In genomic region chr16:57482845-57483545, GRCh38 we compare ENCODE assay signal across 1 cellular context.
TF ChIP-seq lines count a peak whose summit lies in the region.

No MANE protein-coding gene starts in this region.

TF ChIP-seq in HepG2, 621 proteins besides CTCF, POLR2A, EP300 and RAD21 (continued from another document and continues in another):
- TF ChIP-seq FUBP1 (CRISPR knock-in tag; IDR thresholded peaks at IDR 0.05; ENCODE audit: borderline replicate concordance) (peak; percentile 47; the same call in 1 of the 2 replicates), ATF3 (CRISPR knock-in tag; IDR thresholded peaks at IDR 0.05) (peak; percentile 50; the same call in 1 of the 2 replicates), ZNF142 (CRISPR knock-in tag; IDR thresholded peaks at IDR 0.05) (0 out of 2 replicates have a peak, but pooled peaks have one; percentile 34), KLF13 (CRISPR knock-in tag; IDR thresholded peaks at IDR 0.05) (no peak), RXRA (CRISPR knock-in tag; IDR thresholded peaks at IDR 0.05) (peak; percentile 91), FOSL2 (CRISPR knock-in tag; IDR thresholded peaks at IDR 0.05) (peak; percentile 95), HCFC1 (IDR thresholded peaks at IDR 0.05; ENCODE audit: low read depth, low read length) (no peak), ATF7 (IDR thresholded peaks at IDR 0.05) (no peak), ATF7 (CRISPR knock-in tag; IDR thresholded peaks at IDR 0.05) (peak; percentile 24; the same call in 1 of the 2 replicates), FOXA1 (IDR thresholded peaks at IDR 0.05) (no peak), FOXA1 (CRISPR knock-in tag; IDR thresholded peaks at IDR 0.05) (peak; percentile 29; the same call in 1 of the 2 replicates), ZNF230 (CRISPR knock-in tag; IDR thresholded peaks at IDR 0.05) (no peak; the same call in 1 of the 2 replicates), ZNF367 (CRISPR knock-in tag; IDR thresholded peaks at IDR 0.05; ENCODE audit: borderline replicate concordance) (no peak), ZSCAN5A (CRISPR knock-in tag; IDR thresholded peaks at IDR 0.05; ENCODE audit: borderline replicate concordance) (peak; percentile 62; the same call in 1 of the 2 replicates), TFDP2 (CRISPR knock-in tag; IDR thresholded peaks at IDR 0.05) (peak; percentile 27; the same call in 1 of the 2 replicates), ZFX (CRISPR knock-in tag; IDR thresholded peaks at IDR 0.05; ENCODE audit: low read depth) (peak; percentile 78), ZNF280B (CRISPR knock-in tag; IDR thresholded peaks at IDR 0.05; ENCODE audit: borderline replicate concordance) (peak; percentile 61; the same call in 1 of the 2 replicates), SRY (CRISPR knock-in tag; IDR thresholded peaks at IDR 0.05) (no peak), REL (CRISPR knock-in tag; conservative IDR thresholded peaks at IDR 0.05) (no peak; the same call in 1 of the 2 replicates), SRF (IDR thresholded peaks at IDR 0.05; ENCODE audit: low read depth, low read length) (0 out of 2 replicates have a peak, but pooled peaks have one; percentile 17), THRA (CRISPR knock-in tag; IDR thresholded peaks at IDR 0.05; ENCODE audit: borderline replicate concordance) (peak; percentile 40; the same call in 1 of the 2 replicates), ZNF362 (CRISPR knock-in tag; IDR thresholded peaks at IDR 0.05; ENCODE audit: borderline replicate concordance) (no peak)
- TF ChIP-seq, protein P1, sequence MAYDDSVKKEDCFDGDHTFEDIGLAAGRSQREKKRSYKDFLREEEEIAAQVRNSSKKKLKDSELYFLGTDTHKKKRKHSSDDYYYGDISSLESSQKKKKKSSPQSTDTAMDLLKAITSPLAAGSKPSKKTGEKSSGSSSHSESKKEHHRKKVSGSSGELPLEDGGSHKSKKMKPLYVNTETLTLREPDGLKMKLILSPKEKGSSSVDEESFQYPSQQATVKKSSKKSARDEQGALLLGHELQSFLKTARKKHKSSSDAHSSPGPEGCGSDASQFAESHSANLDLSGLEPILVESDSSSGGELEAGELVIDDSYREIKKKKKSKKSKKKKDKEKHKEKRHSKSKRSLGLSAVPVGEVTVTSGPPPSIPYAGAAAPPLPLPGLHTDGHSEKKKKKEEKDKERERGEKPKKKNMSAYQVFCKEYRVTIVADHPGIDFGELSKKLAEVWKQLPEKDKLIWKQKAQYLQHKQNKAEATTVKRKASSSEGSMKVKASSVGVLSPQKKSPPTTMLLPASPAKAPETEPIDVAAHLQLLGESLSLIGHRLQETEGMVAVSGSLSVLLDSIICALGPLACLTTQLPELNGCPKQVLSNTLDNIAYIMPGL (CRISPR knock-in tag; IDR thresholded peaks at IDR 0.05; ENCODE audit: borderline replicate concordance in 1 of 2, low read depth in 1 of 2): peak; percentile 22 to 63; a peak in 2 of 4 replicates
- TF ChIP-seq, protein P2, sequence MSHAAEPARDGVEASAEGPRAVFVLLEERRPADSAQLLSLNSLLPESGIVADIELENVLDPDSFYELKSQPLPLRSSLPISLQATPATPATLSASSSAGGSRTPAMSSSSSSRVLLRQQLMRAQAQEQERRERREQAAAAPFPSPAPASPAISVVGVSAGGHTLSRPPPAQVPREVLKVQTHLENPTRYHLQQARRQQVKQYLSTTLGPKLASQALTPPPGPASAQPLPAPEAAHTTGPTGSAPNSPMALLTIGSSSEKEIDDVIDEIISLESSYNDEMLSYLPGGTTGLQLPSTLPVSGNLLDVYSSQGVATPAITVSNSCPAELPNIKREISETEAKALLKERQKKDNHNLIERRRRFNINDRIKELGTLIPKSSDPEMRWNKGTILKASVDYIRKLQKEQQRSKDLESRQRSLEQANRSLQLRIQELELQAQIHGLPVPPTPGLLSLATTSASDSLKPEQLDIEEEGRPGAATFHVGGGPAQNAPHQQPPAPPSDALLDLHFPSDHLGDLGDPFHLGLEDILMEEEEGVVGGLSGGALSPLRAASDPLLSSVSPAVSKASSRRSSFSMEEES (CRISPR knock-in tag; IDR thresholded peaks at IDR 0.05): 0 out of 2 replicates have a peak, but pooled peaks have one; percentile 4
- TF ChIP-seq, protein P3, sequence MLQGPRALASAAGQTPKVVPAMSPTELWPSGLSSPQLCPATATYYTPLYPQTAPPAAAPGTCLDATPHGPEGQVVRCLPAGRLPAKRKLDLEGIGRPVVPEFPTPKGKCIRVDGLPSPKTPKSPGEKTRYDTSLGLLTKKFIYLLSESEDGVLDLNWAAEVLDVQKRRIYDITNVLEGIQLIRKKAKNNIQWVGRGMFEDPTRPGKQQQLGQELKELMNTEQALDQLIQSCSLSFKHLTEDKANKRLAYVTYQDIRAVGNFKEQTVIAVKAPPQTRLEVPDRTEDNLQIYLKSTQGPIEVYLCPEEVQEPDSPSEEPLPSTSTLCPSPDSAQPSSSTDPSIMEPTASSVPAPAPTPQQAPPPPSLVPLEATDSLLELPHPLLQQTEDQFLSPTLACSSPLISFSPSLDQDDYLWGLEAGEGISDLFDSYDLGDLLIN (CRISPR knock-in tag; IDR thresholded peaks at IDR 0.05; ENCODE audit: borderline replicate concordance): no peak
- TF ChIP-seq, protein P4, sequence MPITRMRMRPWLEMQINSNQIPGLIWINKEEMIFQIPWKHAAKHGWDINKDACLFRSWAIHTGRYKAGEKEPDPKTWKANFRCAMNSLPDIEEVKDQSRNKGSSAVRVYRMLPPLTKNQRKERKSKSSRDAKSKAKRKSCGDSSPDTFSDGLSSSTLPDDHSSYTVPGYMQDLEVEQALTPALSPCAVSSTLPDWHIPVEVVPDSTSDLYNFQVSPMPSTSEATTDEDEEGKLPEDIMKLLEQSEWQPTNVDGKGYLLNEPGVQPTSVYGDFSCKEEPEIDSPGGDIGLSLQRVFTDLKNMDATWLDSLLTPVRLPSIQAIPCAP (CRISPR knock-in tag; IDR thresholded peaks at IDR 0.05; ENCODE audit: low read depth): no peak
- TF ChIP-seq, protein P5, sequence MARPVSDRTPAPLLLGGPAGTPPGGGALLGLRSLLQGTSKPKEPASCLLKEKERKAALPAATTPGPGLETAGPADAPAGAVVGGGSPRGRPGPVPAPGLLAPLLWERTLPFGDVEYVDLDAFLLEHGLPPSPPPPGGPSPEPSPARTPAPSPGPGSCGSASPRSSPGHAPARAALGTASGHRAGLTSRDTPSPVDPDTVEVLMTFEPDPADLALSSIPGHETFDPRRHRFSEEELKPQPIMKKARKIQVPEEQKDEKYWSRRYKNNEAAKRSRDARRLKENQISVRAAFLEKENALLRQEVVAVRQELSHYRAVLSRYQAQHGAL (CRISPR knock-in tag; IDR thresholded peaks at IDR 0.05; ENCODE audit: not compliant biosample characterization): peak; percentile 53
